Comparison of ENCODE assay signal across 1 cellular context in the genomic region with DNA sequence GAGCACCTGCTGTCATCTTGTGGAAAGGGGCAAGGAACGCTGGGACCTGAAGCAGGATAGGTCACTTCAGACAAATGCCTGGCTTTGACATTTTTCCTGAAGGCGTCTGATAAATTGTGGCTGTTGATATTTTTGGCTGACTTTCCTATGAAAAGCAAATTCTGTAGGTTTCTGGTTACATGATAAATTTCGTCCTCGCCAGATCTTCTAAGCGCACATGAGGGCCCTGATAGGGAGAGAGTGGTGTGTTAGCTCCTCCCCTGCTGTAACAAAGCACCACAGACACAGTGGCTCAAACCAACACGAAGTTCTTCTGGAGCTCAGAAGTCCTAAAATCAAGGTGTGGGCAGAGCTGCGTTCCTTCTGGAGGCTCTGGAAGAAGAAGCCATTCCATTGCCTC.
TF ChIP-seq lines count a peak whose summit lies in the region.

No MANE protein-coding gene starts in this region.

TF ChIP-seq in WTC11, 78 proteins besides CTCF, POLR2A, EP300 and RAD21 (continued from another document):
- TF ChIP-seq, protein P1, sequence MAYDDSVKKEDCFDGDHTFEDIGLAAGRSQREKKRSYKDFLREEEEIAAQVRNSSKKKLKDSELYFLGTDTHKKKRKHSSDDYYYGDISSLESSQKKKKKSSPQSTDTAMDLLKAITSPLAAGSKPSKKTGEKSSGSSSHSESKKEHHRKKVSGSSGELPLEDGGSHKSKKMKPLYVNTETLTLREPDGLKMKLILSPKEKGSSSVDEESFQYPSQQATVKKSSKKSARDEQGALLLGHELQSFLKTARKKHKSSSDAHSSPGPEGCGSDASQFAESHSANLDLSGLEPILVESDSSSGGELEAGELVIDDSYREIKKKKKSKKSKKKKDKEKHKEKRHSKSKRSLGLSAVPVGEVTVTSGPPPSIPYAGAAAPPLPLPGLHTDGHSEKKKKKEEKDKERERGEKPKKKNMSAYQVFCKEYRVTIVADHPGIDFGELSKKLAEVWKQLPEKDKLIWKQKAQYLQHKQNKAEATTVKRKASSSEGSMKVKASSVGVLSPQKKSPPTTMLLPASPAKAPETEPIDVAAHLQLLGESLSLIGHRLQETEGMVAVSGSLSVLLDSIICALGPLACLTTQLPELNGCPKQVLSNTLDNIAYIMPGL (CRISPR knock-in tag; IDR thresholded peaks at IDR 0.05) = no peak
- TF ChIP-seq E2F1 (CRISPR knock-in tag; IDR thresholded peaks at IDR 0.05) (no peak), CREM (CRISPR knock-in tag; IDR thresholded peaks at IDR 0.05) (no peak), PRRX2 (CRISPR knock-in tag; IDR thresholded peaks at IDR 0.05) (no peak), ZNF121 (CRISPR knock-in tag; IDR thresholded peaks at IDR 0.05) (no peak), TEAD1 (CRISPR knock-in tag; IDR thresholded peaks at IDR 0.05) (no peak), ZNF671 (CRISPR knock-in tag; IDR thresholded peaks at IDR 0.05) (no peak), E2F4 (CRISPR knock-in tag; IDR thresholded peaks at IDR 0.05; ENCODE audit: borderline replicate concordance, low read depth) (no peak), ZBTB21 (CRISPR knock-in tag; IDR thresholded peaks at IDR 0.05; ENCODE audit: borderline replicate concordance) (no peak), SMAD4 (CRISPR knock-in tag; IDR thresholded peaks at IDR 0.05) (no peak)
- TF ChIP-seq, protein P2, sequence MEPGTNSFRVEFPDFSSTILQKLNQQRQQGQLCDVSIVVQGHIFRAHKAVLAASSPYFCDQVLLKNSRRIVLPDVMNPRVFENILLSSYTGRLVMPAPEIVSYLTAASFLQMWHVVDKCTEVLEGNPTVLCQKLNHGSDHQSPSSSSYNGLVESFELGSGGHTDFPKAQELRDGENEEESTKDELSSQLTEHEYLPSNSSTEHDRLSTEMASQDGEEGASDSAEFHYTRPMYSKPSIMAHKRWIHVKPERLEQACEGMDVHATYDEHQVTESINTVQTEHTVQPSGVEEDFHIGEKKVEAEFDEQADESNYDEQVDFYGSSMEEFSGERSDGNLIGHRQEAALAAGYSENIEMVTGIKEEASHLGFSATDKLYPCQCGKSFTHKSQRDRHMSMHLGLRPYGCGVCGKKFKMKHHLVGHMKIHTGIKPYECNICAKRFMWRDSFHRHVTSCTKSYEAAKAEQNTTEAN (CRISPR knock-in tag; IDR thresholded peaks at IDR 0.05) = no peak
